In genomic region chr1:21435646-21436487, GRCh38 we compare ENCODE assay signal across 1 cellular context.
TF ChIP-seq lines count a peak whose summit lies in the region.

No MANE protein-coding gene starts in this region.

TF ChIP-seq in SK-N-SH treated with all-trans-retinoic acid at 6 μM for 48 hours, 23 proteins besides CTCF, POLR2A, EP300 and RAD21 (continued from another document):
- TF ChIP-seq BACH2 (CRISPR knock-in tag; IDR thresholded peaks at IDR 0.05; ENCODE audit: borderline replicate concordance) (no peak), PATZ1 (CRISPR knock-in tag; IDR thresholded peaks at IDR 0.05; ENCODE audit: borderline replicate concordance) (no peak), SNAI2 (CRISPR knock-in tag; IDR thresholded peaks at IDR 0.05) (no peak), GLIS3 (CRISPR knock-in tag; IDR thresholded peaks at IDR 0.05) (no peak), TCF4 (CRISPR knock-in tag; IDR thresholded peaks at IDR 0.05; ENCODE audit: borderline replicate concordance) (no peak)
- TF ChIP-seq, protein P1, sequence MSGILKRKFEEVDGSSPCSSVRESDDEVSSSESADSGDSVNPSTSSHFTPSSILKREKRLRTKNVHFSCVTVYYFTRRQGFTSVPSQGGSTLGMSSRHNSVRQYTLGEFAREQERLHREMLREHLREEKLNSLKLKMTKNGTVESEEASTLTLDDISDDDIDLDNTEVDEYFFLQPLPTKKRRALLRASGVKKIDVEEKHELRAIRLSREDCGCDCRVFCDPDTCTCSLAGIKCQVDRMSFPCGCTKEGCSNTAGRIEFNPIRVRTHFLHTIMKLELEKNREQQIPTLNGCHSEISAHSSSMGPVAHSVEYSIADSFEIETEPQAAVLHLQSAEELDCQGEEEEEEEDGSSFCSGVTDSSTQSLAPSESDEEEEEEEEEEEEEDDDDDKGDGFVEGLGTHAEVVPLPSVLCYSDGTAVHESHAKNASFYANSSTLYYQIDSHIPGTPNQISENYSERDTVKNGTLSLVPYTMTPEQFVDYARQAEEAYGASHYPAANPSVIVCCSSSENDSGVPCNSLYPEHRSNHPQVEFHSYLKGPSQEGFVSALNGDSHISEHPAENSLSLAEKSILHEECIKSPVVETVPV (CRISPR knock-in tag; IDR thresholded peaks at IDR 0.05) = no peak
